In genomic region chr10:30151581-30152389, GRCh38 we compare ENCODE assay signal across 10 cellular contexts.
A peak's percentile ranks its signal among the peaks of the same experiment; 100 is the strongest.
DNase-seq lines count a peak whose midpoint lies in the region; ATAC-seq lines count a peak whose summit lies in the region.
"Had no signal": no experiment of that assay in that cellular context is flagged by ENCODE, and none has a peak within 500 bp of the region (broad histone marks: within the 10 kb centered on the region; RNA-seq: fewer than 3 reads in every experiment).

No MANE protein-coding gene starts in this region.

- H3K27me3 Mint-ChIP-seq in activated T-cell treated with anti-CD3 and anti-CD28 coated beads, Interleukin-2, amount 50 U/mL, for 72 hours (ENCODE audit: low read depth) = peaks cover 61% of the 10 kb centered on the region

- peak; percentile 18 to 48 for DNase-seq in Kasumi-1 (lab: John Stamatoyannopoulos, UW)
- DNase-seq in amniotic stem cell (lab: John Stamatoyannopoulos, UW) = peak; percentile 45
- peak; percentile 74 for DNase-seq in kidney glomerular epithelial cell (lab: John Stamatoyannopoulos, UW)
- DNase-seq in NCI-H2196 treated with DMSO at 0.1 percent for 48 hours (lab: John Stamatoyannopoulos, UW; ENCODE audit: unreplicated experiment) = no peak
- DNase-seq in stimulated activated CD4-positive, alpha-beta T cell treated with anti-CD3 and anti-CD28 coated beads, Interleukin-15, amount 100 ng/mL, for 24 hours = no peak
- no peak for DNase-seq in activated T-cell treated with anti-CD3 and anti-CD28 coated beads, Interleukin-2, amount 50 U/mL, for 72 hours
- no peak for DNase-seq in activated T-cell treated with anti-CD3 and anti-CD28 coated beads for 4 hours
- DNase-seq: central memory CD4-positive, alpha-beta T cell; NCI-H510A treated with DMSO at 0.1 percent for 48 hours had no signal

- peaks cover 0 to 2% of the 10 kb centered on the region in 2 donors for H3K36me3 Mint-ChIP-seq in activated T-cell treated with anti-CD3 and anti-CD28 coated beads, Interleukin-2, amount 50 U/mL, for 72 hours (ENCODE audit: insufficient read depth in 2 of 2)

- peaks cover 25% of the 10 kb centered on the region for H3K4me1 ChIP-seq in BLaER1

- H3K36me3 ChIP-seq in BLaER1 = no peaks in the 10 kb centered on the region

- no peak overlapping the region for H3K27ac Mint-ChIP-seq in activated T-cell treated with anti-CD3 and anti-CD28 coated beads, Interleukin-2, amount 50 U/mL, for 72 hours

- no peaks in the 10 kb centered on the region for H3K4me1 Mint-ChIP-seq in activated T-cell treated with anti-CD3 and anti-CD28 coated beads, Interleukin-2, amount 50 U/mL, for 72 hours (ENCODE audit: low read depth)

- H3K9me3 Mint-ChIP-seq in activated T-cell treated with anti-CD3 and anti-CD28 coated beads, Interleukin-2, amount 50 U/mL, for 72 hours = peaks cover 2% of the 10 kb centered on the region in 2 donors

- peak overlapping the region; percentile 20; the same call in 1 of the 2 replicates for H3K4me2 ChIP-seq in BLaER1

- no peaks in the 10 kb centered on the region for H3K27me3 ChIP-seq in BLaER1

- no peak overlapping the region for H3K4me3 ChIP-seq in BLaER1

- no peak overlapping the region for H3K4me3 Mint-ChIP-seq in activated T-cell treated with anti-CD3 and anti-CD28 coated beads, Interleukin-2, amount 50 U/mL, for 72 hours

- 0 out of 2 replicates have a peak overlapping the region, but pooled peaks have one; percentile 15 for H3K27ac ChIP-seq in BLaER1

- no peak for ATAC-seq in activated T-cell treated with anti-CD3 and anti-CD28 coated beads, Interleukin-2, amount 50 U/mL, for 72 hours (replicated peaks in 1 of 2)

- no peak overlapping the region for H3K9ac ChIP-seq in BLaER1

- H4K20me1 ChIP-seq in BLaER1 = no peaks in the 10 kb centered on the region

- peaks cover 31% of the 10 kb centered on the region for H3K9me3 ChIP-seq in BLaER1

Comparison
In these comparisons a context has a peak if more than half of its experiments do, and no peak if none do; other contexts are left out.
1. DNase-seq: peak in Kasumi-1 (2 of 2), amniotic stem cell (single experiment) and kidney glomerular epithelial cell (single experiment); none in NCI-H2196 treated with DMSO at 0.1 percent for 48 hours (single experiment), stimulated activated CD4-positive, alpha-beta T cell treated with anti-CD3 and anti-CD28 coated beads, Interleukin-15, amount 100 ng/mL, for 24 hours (single experiment), activated T-cell treated with anti-CD3 and anti-CD28 coated beads, Interleukin-2, amount 50 U/mL, for 72 hours (0 of 2) and activated T-cell treated with anti-CD3 and anti-CD28 coated beads for 4 hours (single experiment).